Comparison of ENCODE assay signal across 15 cellular contexts in the genomic region with DNA sequence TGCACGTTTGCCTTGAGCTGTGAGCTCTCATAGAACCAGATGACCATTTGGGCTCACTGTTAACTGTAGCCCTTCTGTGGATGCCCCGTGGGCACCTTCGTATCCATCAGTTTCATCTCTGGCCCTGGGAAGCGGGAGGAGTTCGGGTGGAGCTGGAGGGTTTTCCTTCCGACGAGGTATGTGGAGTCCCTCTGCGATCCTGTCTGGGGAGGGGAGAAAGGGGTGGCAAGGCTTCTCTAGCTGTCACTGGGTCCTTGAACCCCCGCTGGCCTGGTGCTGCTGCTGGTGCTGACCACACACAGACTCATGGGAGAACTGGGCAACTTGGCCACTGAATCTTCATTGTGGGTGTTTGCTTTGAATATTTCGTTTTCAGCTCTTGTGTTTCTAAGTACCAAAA. TPM values are rescaled to one million over a fixed set of nuclear protein-coding genes. Genes with fewer than 3 reads are reported as not detected.
A peak's percentile ranks its signal among the peaks of the same experiment; 100 is the strongest.
DNase-seq lines count a peak whose midpoint lies in the region; TF ChIP-seq lines count a peak whose summit lies in the region.
"Had no signal": no experiment of that assay in that cellular context is flagged by ENCODE, and none has a peak within 500 bp of the region (broad histone marks: within the 10 kb centered on the region; RNA-seq: fewer than 3 reads in every experiment).

No MANE protein-coding gene starts in this region.

- peak overlapping the region; percentile 91 for H3K4me2 ChIP-seq in mammary epithelial cell (ENCODE audit: insufficient read depth, low read depth, low read length)
- peak overlapping the region; percentile 83 for H3K4me2 ChIP-seq in Karpas-422 (ENCODE audit: low read depth, low read length, poor library complexity, severe bottlenecking)

- H3K36me3 Mint-ChIP-seq in activated T-helper 1 cell treated with anti-CD3 and anti-CD28 coated beads, Interleukin-12 subunit alpha, Interleukin-12 subunit beta, Interleukin-2, Interleukin-4 antibody, amounts not matched to agents 30 ng/mL and 10 ng/mL and 1 ng/mL, durations not matched to agents 14 hours and 24 hours and 36 hours (ENCODE audit: low read depth) = no peaks in the 10 kb centered on the region
- H3K36me3 Mint-ChIP-seq: CD4-positive, alpha-beta memory T cell had no signal

- H4K20me1 ChIP-seq in mammary epithelial cell (ENCODE audit: insufficient read depth, low read length) (no peaks in the 10 kb centered on the region), Karpas-422 (ENCODE audit: insufficient read depth, low read depth, low read length) (peaks cover 5% of the 10 kb centered on the region; the same call in 1 of the 2 replicates)

- H3K27me3 Mint-ChIP-seq in activated T-helper 1 cell treated with anti-CD3 and anti-CD28 coated beads, Interleukin-12 subunit alpha, Interleukin-12 subunit beta, Interleukin-2, Interleukin-4 antibody, amounts not matched to agents 30 ng/mL and 10 ng/mL and 1 ng/mL, durations not matched to agents 14 hours and 24 hours and 36 hours (ENCODE audit: insufficient read depth) = peaks cover 5% of the 10 kb centered on the region
- H3K27me3 Mint-ChIP-seq: CD4-positive, alpha-beta memory T cell had no signal

- TF ChIP-seq POLR2A in breast epithelium (IDR thresholded peaks at IDR 0.05) = no peak
- no peak for TF ChIP-seq POLR2A in prostate gland (IDR thresholded peaks at IDR 0.05)

- BruUV-seq in mammary epithelial cell (replicated peaks; lab: Mats Ljungman, UMichigan) = no TSS peak

- peak overlapping the region; percentile 27 for H3K4me3 Mint-ChIP-seq in activated T-helper 1 cell treated with anti-CD3 and anti-CD28 coated beads, Interleukin-12 subunit alpha, Interleukin-12 subunit beta, Interleukin-2, Interleukin-4 antibody, amounts not matched to agents 30 ng/mL and 10 ng/mL and 1 ng/mL, durations not matched to agents 14 hours and 24 hours and 36 hours

- H3K27ac Mint-ChIP-seq in activated T-helper 1 cell treated with anti-CD3 and anti-CD28 coated beads, Interleukin-12 subunit alpha, Interleukin-12 subunit beta, Interleukin-2, Interleukin-4 antibody, amounts not matched to agents 30 ng/mL and 10 ng/mL and 1 ng/mL, durations not matched to agents 14 hours and 24 hours and 36 hours = no peak overlapping the region

- no peaks in the 10 kb centered on the region for H3K9me2 ChIP-seq in Karpas-422 (replicated peaks; ENCODE audit: insufficient read depth, low read length)

- H3K9ac ChIP-seq in mammary epithelial cell (ENCODE audit: insufficient read depth, low read length) (no peak overlapping the region), Karpas-422 (ENCODE audit: low read length) (peak overlapping the region; percentile 84)
- H3K9ac ChIP-seq: GM23248 had no signal

- H3K36me3 ChIP-seq in mammary epithelial cell (ENCODE audit: insufficient read depth, low read length) = no peaks in the 10 kb centered on the region
- no peaks in the 10 kb centered on the region for H3K36me3 ChIP-seq in breast epithelium
- H3K36me3 ChIP-seq in Karpas-422 (ENCODE audit: insufficient read depth, low read length) = no peaks in the 10 kb centered on the region
- H3K36me3 ChIP-seq in prostate gland = no peaks in the 10 kb centered on the region

- peaks cover 23% of the 10 kb centered on the region for H3K79me2 ChIP-seq in mammary epithelial cell (ENCODE audit: insufficient read depth, low read length)
- H3K79me2 ChIP-seq in Karpas-422 (ENCODE audit: low read length) = peaks cover 7% of the 10 kb centered on the region

- CTCF ChIA-PET in mammary epithelial cell (lab: Charles Lee; ENCODE audit: low non-redundant PET) = no interaction called here

- H3K4me1 Mint-ChIP-seq in activated T-helper 1 cell treated with anti-CD3 and anti-CD28 coated beads, Interleukin-12 subunit alpha, Interleukin-12 subunit beta, Interleukin-2, Interleukin-4 antibody, amounts not matched to agents 30 ng/mL and 10 ng/mL and 1 ng/mL, durations not matched to agents 14 hours and 24 hours and 36 hours (ENCODE audit: low read depth) = peaks cover 11% of the 10 kb centered on the region

- no peaks in the 10 kb centered on the region for H3K9me3 Mint-ChIP-seq in activated T-helper 1 cell treated with anti-CD3 and anti-CD28 coated beads, Interleukin-12 subunit alpha, Interleukin-12 subunit beta, Interleukin-2, Interleukin-4 antibody, amounts not matched to agents 30 ng/mL and 10 ng/mL and 1 ng/mL, durations not matched to agents 14 hours and 24 hours and 36 hours
- H3K9me3 Mint-ChIP-seq: CD4-positive, alpha-beta memory T cell had no signal

- WGBS in mammary epithelial cell (ENCODE audit: low coverage, missing lambda C conversion rate) = 73% methylated on average over 5 of the region's 10 CpGs
- WGBS in prostate gland = 84% methylated on average over 10 of the region's 10 CpGs

- H3K9me3 ChIP-seq in mammary epithelial cell (replicated peaks; ENCODE audit: insufficient read depth, low read length) (no peaks in the 10 kb centered on the region), breast epithelium (no peaks in the 10 kb centered on the region), Karpas-422 (ENCODE audit: low read length) (no peaks in the 10 kb centered on the region), prostate gland (no peaks in the 10 kb centered on the region)

- H3K27ac ChIP-seq in mammary epithelial cell (ENCODE audit: insufficient read depth, low read depth, low read length) = no peak overlapping the region
- H3K27ac ChIP-seq in breast epithelium = no peak overlapping the region
- peak overlapping the region; percentile 98 for H3K27ac ChIP-seq in Karpas-422 (ENCODE audit: low read length)
- peak overlapping the region; percentile 62 to 75 for H3K27ac ChIP-seq in prostate gland
- H3K27ac ChIP-seq: GM23248 had no signal

- in situ Hi-C loops in mammary epithelial cell (cut with MboI; ENCODE audit: low sequenced_read_pairs in 2 of 2) = no loop called here

- H3K4me3 ChIP-seq in mammary epithelial cell (replicated peaks in 1 of 3; ENCODE audit: insufficient read depth in 1 of 3, low read depth in 2 of 3, low read length in 3 of 3) (no peak overlapping the region), breast epithelium (no peak overlapping the region), Karpas-422 (ENCODE audit: low read length) (peak overlapping the region; percentile 62; the same call in 1 of the 2 replicates), prostate gland (no peak overlapping the region)
- H3K4me3 ChIP-seq: GM12878, GM23248 had no signal

- H3K27me3 ChIP-seq in mammary epithelial cell (ENCODE audit: insufficient read depth, low read length) = no peaks in the 10 kb centered on the region
- H3K27me3 ChIP-seq in breast epithelium = no peaks in the 10 kb centered on the region
- no peaks in the 10 kb centered on the region for H3K27me3 ChIP-seq in Karpas-422 (ENCODE audit: low read length)
- no peaks in the 10 kb centered on the region for H3K27me3 ChIP-seq in prostate gland (replicated peaks; ENCODE audit: insufficient read depth)

- intact Hi-C loops in mammary epithelial cell (cut with micrococcal nuclease) = loop anchor here (5.0 kb wide), 1 partner anchor 113 kb away; no protein-coding TSS in a partner anchor
- intact Hi-C loops in breast epithelium (cut with DNase I; ENCODE audit: low total_unique reads) = no loop called here
- intact Hi-C loops in activated T-helper 1 cell treated with anti-CD3 and anti-CD28 coated beads, Interleukin-12 subunit alpha, Interleukin-12 subunit beta, Interleukin-2, Interleukin-4 antibody, amounts not matched to agents 30 ng/mL and 10 ng/mL and 1 ng/mL, durations not matched to agents 14 hours and 24 hours and 36 hours (cut with micrococcal nuclease) = no loop called here
- intact Hi-C loops in prostate gland (cut with DNase I) = no loop called here

- no peak for DNase-seq in mammary epithelial cell
- no peak for DNase-seq in breast epithelium (ENCODE audit: low spot score in 2 of 2)
- DNase-seq in Karpas-422 = no peak
- no peak for DNase-seq in activated T-helper 1 cell treated with anti-CD3 and anti-CD28 coated beads, Interleukin-12 subunit alpha, Interleukin-12 subunit beta, Interleukin-2, Interleukin-4 antibody, amounts not matched to agents 30 ng/mL and 10 ng/mL and 1 ng/mL, durations not matched to agents 14 hours and 24 hours and 36 hours (ENCODE audit: low spot score)
- no peak for DNase-seq in prostate gland (ENCODE audit: low spot score)
- no peak for DNase-seq in NCI-H526 treated with DMSO at 0.1 percent for 48 hours (lab: John Stamatoyannopoulos, UW)
- no peak for DNase-seq in stimulated activated CD4-positive, alpha-beta T cell treated with anti-CD3 and anti-CD28 coated beads, Interleukin-15, amount 100 ng/mL, for 24 hours
- DNase-seq in GM19240 (ENCODE audit: insufficient read length, low spot score) = no peak
- DNase-seq: CD4-positive, alpha-beta memory T cell; GM23248; KBM-7; NCI-H187 treated with DMSO at 0.1 percent for 48 hours; NCI-H2171; NCI-H510A had no signal

- TF ChIP-seq CTCF in mammary epithelial cell (conservative IDR thresholded peaks at IDR 0.05 in 1 of 2, IDR thresholded peaks at IDR 0.05 in 1 of 2; ENCODE audit: extremely low read depth in 1 of 2, insufficient read depth in 1 of 2, low read depth in 1 of 2, low read length in 2 of 2) = no peak
- TF ChIP-seq CTCF in breast epithelium (IDR thresholded peaks at IDR 0.05) = no peak
- TF ChIP-seq CTCF in prostate gland (IDR thresholded peaks at IDR 0.05) = no peak

- H2AFZ ChIP-seq in mammary epithelial cell (ENCODE audit: low read depth, low read length) (peak overlapping the region; percentile 74), Karpas-422 (ENCODE audit: low read length) (no peak overlapping the region)
- H2AFZ ChIP-seq: GM23248 had no signal

- peaks cover 28% of the 10 kb centered on the region for H3K4me1 ChIP-seq in mammary epithelial cell (ENCODE audit: insufficient read depth, low read length)
- H3K4me1 ChIP-seq in breast epithelium = peaks cover 7 to 14% of the 10 kb centered on the region in 2 donors
- peaks cover 78% of the 10 kb centered on the region for H3K4me1 ChIP-seq in Karpas-422 (ENCODE audit: low read length)
- peaks cover 23% of the 10 kb centered on the region for H3K4me1 ChIP-seq in prostate gland (replicated peaks)

- dilution Hi-C loops in mammary epithelial cell (cut with HindIII; ENCODE audit: low sequenced_read_pairs) = no loop called here

RNA-seq across cellular contexts. Expression of a gene that starts 32.7 kb away (rescaled TPM):
- total RNA-seq in mammary epithelial cell (10 to 100 TPM; 18.0 to 18.7 TPM), breast epithelium (10 to 100 TPM; 26.6 to 50.6 (median 38.7) TPM), prostate gland (10 to 100 TPM; 49.5 to 83.3 TPM)
- 17.3 TPM for polyA plus RNA-seq in mammary epithelial cell
- polyA minus RNA-seq in mammary epithelial cell = 18.8 TPM
- total RNA-seq in Karpas-422 (2014; rRNA removed; shearing (Covaris generic); ENCODE audit: low replicate concordance) = 9.1 and 11.8 TPM in 2 replicates
- 11.1 and 13.4 TPM in 2 replicates for total RNA-seq in activated T-helper 1 cell treated with anti-CD3 and anti-CD28 coated beads, Interleukin-12 subunit alpha, Interleukin-12 subunit beta, Interleukin-2, Interleukin-4 antibody, amounts not matched to agents 30 ng/mL and 10 ng/mL and 1 ng/mL, durations not matched to agents 14 hours and 24 hours and 36 hours

Comparison
In these comparisons a context has a peak if more than half of its experiments do, and no peak if none do; other contexts are left out.
1. H3K27ac ChIP-seq: peak in Karpas-422 (single experiment) and prostate gland (2 of 2); none in mammary epithelial cell (single experiment) and breast epithelium (0 of 2).